Comparison of ENCODE assay signal across 8 cellular contexts in genomic region chr15:75043509-75044257, GRCh38. TPM values are rescaled to one million over a fixed set of nuclear protein-coding genes. Genes with fewer than 3 reads are reported as not detected.
DNase-seq lines count a peak whose midpoint lies in the region; ATAC-seq and TF ChIP-seq lines count a peak whose summit lies in the region.

No MANE protein-coding gene starts in this region.

- peaks cover 3% of the 10 kb centered on the region for H3K36me3 ChIP-seq in H7 (replicated peaks; ENCODE audit: control insufficient read depth, insufficient read depth, low read length)

- peak; percentile 72 for TF ChIP-seq CTCF in cardiac fibroblast (IDR thresholded peaks at IDR 0.05; ENCODE audit: low read depth, low read length)

- ATAC-seq in GM18498 (IDR thresholded peaks at IDR 0.05; ENCODE audit: unreplicated experiment) (peak; percentile 29), HG02840 (IDR thresholded peaks at IDR 0.05; ENCODE audit: low FRiP score, unreplicated experiment) (peak; percentile 27)
- peak; percentile 18 to 19 for ATAC-seq in stimulated activated naive B cell treated with anti-CD40 and anti-IgM and Interleukin-4, amounts not matched to agents 10 μg/mL and 1 μg/mL and 100 μg/mL, for 72 hours (replicated peaks)

- H3K27me3 ChIP-seq in H7 (ENCODE audit: control insufficient read depth, insufficient read depth, low read length) = no peaks in the 10 kb centered on the region

- peaks cover 0 to 3% of the 10 kb centered on the region in 2 donors for H3K27me3 Mint-ChIP-seq in stimulated activated naive B cell treated with anti-CD40 and anti-IgM and Interleukin-4, amounts not matched to agents 10 μg/mL and 1 μg/mL and 100 μg/mL, for 72 hours

- peaks cover 21 to 38% of the 10 kb centered on the region in 2 donors for H3K36me3 Mint-ChIP-seq in stimulated activated naive B cell treated with anti-CD40 and anti-IgM and Interleukin-4, amounts not matched to agents 10 μg/mL and 1 μg/mL and 100 μg/mL, for 72 hours

- H3K9me3 Mint-ChIP-seq in stimulated activated naive B cell treated with anti-CD40 and anti-IgM and Interleukin-4, amounts not matched to agents 10 μg/mL and 1 μg/mL and 100 μg/mL, for 72 hours = no peaks in the 10 kb centered on the region

- DNase-seq in A172 (ENCODE audit: low spot score) (peak; percentile 98), NOMO-1 (lab: John Stamatoyannopoulos, UW; ENCODE audit: unreplicated experiment in 2 of 2) (peak; percentile 94), cardiac fibroblast (ENCODE audit: low read depth in 2 of 2) (peak; percentile 100), left kidney (ENCODE audit: low read depth, low spot score) (peak; percentile 78), H7 (no peak)
- peak; percentile 72 for DNase-seq in stimulated activated naive B cell treated with anti-CD40 and anti-IgM and Interleukin-4, amounts not matched to agents 10 μg/mL and 1 μg/mL and 100 μg/mL, for 72 hours

- peak overlapping the region; percentile 92 for H3K27ac Mint-ChIP-seq in stimulated activated naive B cell treated with anti-CD40 and anti-IgM and Interleukin-4, amounts not matched to agents 10 μg/mL and 1 μg/mL and 100 μg/mL, for 72 hours

- peaks cover 69 to 88% of the 10 kb centered on the region in 2 donors for H3K4me1 Mint-ChIP-seq in stimulated activated naive B cell treated with anti-CD40 and anti-IgM and Interleukin-4, amounts not matched to agents 10 μg/mL and 1 μg/mL and 100 μg/mL, for 72 hours

- H3K4me3 ChIP-seq in cardiac fibroblast (replicated peaks in 1 of 2; ENCODE audit: low read depth in 2 of 2, low read length in 2 of 2) (no peak overlapping the region), H7 (ENCODE audit: insufficient read depth, low read depth, low read length) (no peak overlapping the region)

- peak overlapping the region; percentile 60 to 70 for H3K4me3 Mint-ChIP-seq in stimulated activated naive B cell treated with anti-CD40 and anti-IgM and Interleukin-4, amounts not matched to agents 10 μg/mL and 1 μg/mL and 100 μg/mL, for 72 hours

RNA-seq across cellular contexts. Expression of gene PPCDC, which starts 20.3 kb away (rescaled TPM):
- 16.1 and 19.1 TPM in 2 replicates for total RNA-seq in A172 (2014; rRNA removed; shearing (Covaris generic))
- total RNA-seq in H7 (2014; rRNA removed; shearing (Covaris generic)) = 34.4 and 35.2 TPM in 2 replicates

RNA-seq across cellular contexts. Expression of gene SCAMP5, which starts 48.3 kb away (rescaled TPM):
- total RNA-seq in A172 (2014; rRNA removed; shearing (Covaris generic)) = 4.7 and 5.9 TPM in 2 replicates
- 17.7 and 23.0 TPM in 2 replicates for total RNA-seq in H7 (2014; rRNA removed; shearing (Covaris generic))
